10 cellular contexts compared by ENCODE assay signal in genomic region chr1:43104027-43104763, GRCh38.
"Had no signal": no experiment of that assay in that cellular context is flagged by ENCODE, and none has a peak within 500 bp of the region (broad histone marks: within the 10 kb centered on the region; RNA-seq: fewer than 3 reads in every experiment).

No MANE protein-coding gene starts in this region.

- H3K4me3 ChIP-seq: GM23248 had no signal

- H3K27ac ChIP-seq: GM23248, HL-60 had no signal

- H3K4me1 Mint-ChIP-seq: IgD-negative memory B cell had no signal

- ATAC-seq: HepG2 had no signal

- H3K27ac Mint-ChIP-seq: H9, HFFc6, IgD-negative memory B cell had no signal

- H3K4me3 Mint-ChIP-seq: H9, HFFc6, IgD-negative memory B cell had no signal

- H2AFZ ChIP-seq: GM23248 had no signal

- FAIRE-seq: H54, HepG2 had no signal

- DNase-seq: GM23248, GOT3, H9, HCEC 1CT, HFFc6, KG1 had no signal

- H3K9ac ChIP-seq: GM23248 had no signal

- H3K27me3 Mint-ChIP-seq: IgD-negative memory B cell had no signal
